1 cellular context compared by ENCODE assay signal in genomic region chr3:195442573-195443390, GRCh38.
TF ChIP-seq lines count a peak whose summit lies in the region.

A gene with protein sequence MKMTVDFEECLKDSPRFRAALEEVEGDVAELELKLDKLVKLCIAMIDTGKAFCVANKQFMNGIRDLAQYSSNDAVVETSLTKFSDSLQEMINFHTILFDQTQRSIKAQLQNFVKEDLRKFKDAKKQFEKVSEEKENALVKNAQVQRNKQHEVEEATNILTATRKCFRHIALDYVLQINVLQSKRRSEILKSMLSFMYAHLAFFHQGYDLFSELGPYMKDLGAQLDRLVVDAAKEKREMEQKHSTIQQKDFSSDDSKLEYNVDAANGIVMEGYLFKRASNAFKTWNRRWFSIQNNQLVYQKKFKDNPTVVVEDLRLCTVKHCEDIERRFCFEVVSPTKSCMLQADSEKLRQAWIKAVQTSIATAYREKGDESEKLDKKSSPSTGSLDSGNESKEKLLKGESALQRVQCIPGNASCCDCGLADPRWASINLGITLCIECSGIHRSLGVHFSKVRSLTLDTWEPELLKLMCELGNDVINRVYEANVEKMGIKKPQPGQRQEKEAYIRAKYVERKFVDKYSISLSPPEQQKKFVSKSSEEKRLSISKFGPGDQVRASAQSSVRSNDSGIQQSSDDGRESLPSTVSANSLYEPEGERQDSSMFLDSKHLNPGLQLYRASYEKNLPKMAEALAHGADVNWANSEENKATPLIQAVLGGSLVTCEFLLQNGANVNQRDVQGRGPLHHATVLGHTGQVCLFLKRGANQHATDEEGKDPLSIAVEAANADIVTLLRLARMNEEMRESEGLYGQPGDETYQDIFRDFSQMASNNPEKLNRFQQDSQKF (minus strand): TSS chr3:195443020. CDS start chr3:195442847, 173 bp downstream.

TF ChIP-seq in GM12878, 131 proteins besides CTCF, POLR2A, EP300 and RAD21 (continued from another document):
- TF ChIP-seq E2F8 (IDR thresholded peaks at IDR 0.05; ENCODE audit: low read depth, partially characterized antibody), result no peak
- peak; percentile 84 for TF ChIP-seq USF2 (IDR thresholded peaks at IDR 0.05; ENCODE audit: borderline replicate concordance, low read depth, low read length)
- peak; percentile 100 for TF ChIP-seq BMI1 (IDR thresholded peaks at IDR 0.05; ENCODE audit: borderline replicate concordance)
- no peak for TF ChIP-seq MTA2 (IDR thresholded peaks at IDR 0.05; ENCODE audit: low read depth)
- peak in 1 of 2 experiments; percentile 10; a peak in 2 of 4 replicates for TF ChIP-seq SRF (IDR thresholded peaks at IDR 0.05; ENCODE audit: low read depth in 2 of 2, low read length in 2 of 2)
- TF ChIP-seq NFYA (IDR thresholded peaks at IDR 0.05; ENCODE audit: borderline replicate concordance, low read depth, low read length), result peak; percentile 83
- peak; percentile 88 to 96 for TF ChIP-seq BHLHE40 (IDR thresholded peaks at IDR 0.05; ENCODE audit: borderline replicate concordance in 1 of 2, low read depth in 2 of 2, low read length in 1 of 2)
- TF ChIP-seq, protein P1, sequence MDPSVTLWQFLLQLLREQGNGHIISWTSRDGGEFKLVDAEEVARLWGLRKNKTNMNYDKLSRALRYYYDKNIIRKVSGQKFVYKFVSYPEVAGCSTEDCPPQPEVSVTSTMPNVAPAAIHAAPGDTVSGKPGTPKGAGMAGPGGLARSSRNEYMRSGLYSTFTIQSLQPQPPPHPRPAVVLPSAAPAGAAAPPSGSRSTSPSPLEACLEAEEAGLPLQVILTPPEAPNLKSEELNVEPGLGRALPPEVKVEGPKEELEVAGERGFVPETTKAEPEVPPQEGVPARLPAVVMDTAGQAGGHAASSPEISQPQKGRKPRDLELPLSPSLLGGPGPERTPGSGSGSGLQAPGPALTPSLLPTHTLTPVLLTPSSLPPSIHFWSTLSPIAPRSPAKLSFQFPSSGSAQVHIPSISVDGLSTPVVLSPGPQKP (IDR thresholded peaks at IDR 0.05; ENCODE audit: low read depth, low read length), result no peak
- peak; percentile 65; the same call in 1 of the 2 replicates for TF ChIP-seq TCF12 (IDR thresholded peaks at IDR 0.05; ENCODE audit: low read depth, low read length)
- no peak for TF ChIP-seq NR2C2 (IDR thresholded peaks at IDR 0.05; ENCODE audit: borderline replicate concordance, control insufficient read depth, insufficient read length, low read depth)
- no peak for TF ChIP-seq SUZ12 (IDR thresholded peaks at IDR 0.05; ENCODE audit: unreplicated experiment)
- TF ChIP-seq KLF5 (IDR thresholded peaks at IDR 0.05; ENCODE audit: partially characterized antibody), result peak; percentile 93
- peak; percentile 60; the same call in 1 of the 2 replicates for TF ChIP-seq RUNX3 (IDR thresholded peaks at IDR 0.05; ENCODE audit: low read length)
- TF ChIP-seq CBX5 (IDR thresholded peaks at IDR 0.05; ENCODE audit: low read depth), result no peak
- no peak for TF ChIP-seq NFXL1 (IDR thresholded peaks at IDR 0.05; ENCODE audit: borderline replicate concordance)
- TF ChIP-seq YY1 (IDR thresholded peaks at IDR 0.05; ENCODE audit: low read depth, low read length), result 0 out of 2 replicates have a peak, but pooled peaks have one; percentile 23
- no peak for TF ChIP-seq EGR1 (IDR thresholded peaks at IDR 0.05; ENCODE audit: borderline replicate concordance in 1 of 2, low read depth in 2 of 2, low read length in 2 of 2)
